8 cellular contexts compared by ENCODE assay signal in the genomic region with DNA sequence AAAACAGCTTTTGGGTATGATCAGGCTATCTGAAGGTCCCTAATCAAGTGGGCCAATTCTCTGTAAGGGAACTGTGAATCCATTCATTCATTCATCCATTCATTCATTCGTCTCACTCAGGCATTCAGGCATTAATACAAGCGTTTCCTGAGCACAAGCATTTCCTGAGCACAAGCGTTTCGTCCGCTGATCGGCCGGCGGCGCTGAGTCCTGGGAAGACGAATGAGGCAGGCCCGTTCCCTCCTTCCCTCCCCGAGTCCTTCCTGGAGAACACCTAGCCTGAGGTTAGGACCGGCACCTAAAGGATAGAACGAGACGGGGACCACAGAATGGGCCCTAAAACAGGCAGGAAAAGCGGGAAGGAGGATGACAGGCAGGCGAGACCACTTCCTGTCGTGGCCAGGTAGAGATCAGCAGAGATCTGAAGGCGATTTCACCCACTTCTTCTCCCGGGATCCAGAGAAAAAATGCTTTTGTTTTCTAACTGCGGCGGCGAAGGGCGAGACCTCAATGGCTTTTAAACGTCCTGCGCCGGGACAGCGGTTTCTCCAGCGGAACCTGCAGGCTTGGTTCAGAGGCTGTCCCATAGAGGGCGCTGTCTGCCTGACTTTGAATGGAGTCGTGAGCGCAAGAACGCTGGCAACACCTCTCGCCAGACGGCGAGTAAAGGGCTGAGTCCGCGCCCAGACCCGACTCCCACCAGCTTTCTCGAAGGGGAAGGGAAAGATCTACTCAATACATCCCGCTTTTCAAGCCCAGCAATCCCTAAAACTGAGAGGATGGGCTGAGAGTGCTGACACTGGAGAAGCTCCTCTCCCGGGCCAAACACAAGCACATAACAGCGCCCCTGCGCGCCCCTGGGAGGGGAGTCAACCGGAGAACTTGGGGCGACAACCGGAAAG. TPM values are rescaled to one million over a fixed set of nuclear protein-coding genes. Genes with fewer than 3 reads are reported as not detected.
A peak's percentile ranks its signal among the peaks of the same experiment; 100 is the strongest.
DNase-seq lines count a peak whose midpoint lies in the region; ATAC-seq and TF ChIP-seq lines count a peak whose summit lies in the region.

No MANE protein-coding gene starts in this region.

- ATAC-seq in RWPE2 (ENCODE audit: low read depth): peak; percentile 71

- peak overlapping the region; percentile 56 for H3K4me3 ChIP-seq in HUES48 (ENCODE audit: low read depth, low read length)
- H3K4me3 ChIP-seq in RWPE2 (ENCODE audit: severe bottlenecking): no peak overlapping the region
- peak overlapping the region; percentile 13 for H3K4me3 ChIP-seq in suprapubic skin

- H3K27me3 Mint-ChIP-seq in osteocyte (ENCODE audit: unreplicated experiment): peaks cover 80% of the 10 kb centered on the region

- H3K27ac ChIP-seq in HUES48 (ENCODE audit: low read depth, low read length): no peak overlapping the region
- no peak overlapping the region for H3K27ac ChIP-seq in RWPE2 (ENCODE audit: poor library complexity, severe bottlenecking)
- H3K27ac ChIP-seq in suprapubic skin: no peak overlapping the region

- H3K9ac ChIP-seq in HUES48 (ENCODE audit: low read depth, low read length): no peak overlapping the region

- H3K27me3 ChIP-seq in HUES48 (ENCODE audit: control insufficient read depth, insufficient read depth, low read length) (peaks cover 98% of the 10 kb centered on the region), RWPE2 (ENCODE audit: insufficient read depth, poor library complexity, severe bottlenecking) (peaks cover 70% of the 10 kb centered on the region), suprapubic skin (peaks cover 100% of the 10 kb centered on the region)

- no peaks in the 10 kb centered on the region for H3K36me3 Mint-ChIP-seq in osteocyte (ENCODE audit: unreplicated experiment)

- H3K27ac Mint-ChIP-seq in osteocyte (ENCODE audit: unreplicated experiment): no peak overlapping the region

- H3K36me3 ChIP-seq in HUES48 (ENCODE audit: control insufficient read depth, insufficient read depth, low read length): no peaks in the 10 kb centered on the region
- no peaks in the 10 kb centered on the region for H3K36me3 ChIP-seq in RWPE2 (ENCODE audit: low read depth)
- no peaks in the 10 kb centered on the region for H3K36me3 ChIP-seq in suprapubic skin

- H3K9me3 ChIP-seq in HUES48 (ENCODE audit: control insufficient read depth, insufficient read depth, low read length) (no peaks in the 10 kb centered on the region), RWPE2 (ENCODE audit: severe bottlenecking) (no peaks in the 10 kb centered on the region), suprapubic skin (no peaks in the 10 kb centered on the region)

- no peak for TF ChIP-seq EP300 in suprapubic skin (IDR thresholded peaks at IDR 0.05)

- TF ChIP-seq POLR2A in suprapubic skin (IDR thresholded peaks at IDR 0.05): no peak

- H3K4me1 ChIP-seq in HUES48 (ENCODE audit: control insufficient read depth, insufficient read depth, low read length) (peaks cover 19% of the 10 kb centered on the region), RWPE2 (ENCODE audit: insufficient read depth, poor library complexity, severe bottlenecking) (no peaks in the 10 kb centered on the region), suprapubic skin (peaks cover 52% of the 10 kb centered on the region)

- H3K4me3 Mint-ChIP-seq in osteocyte (ENCODE audit: unreplicated experiment): peak overlapping the region; percentile 70

- no peaks in the 10 kb centered on the region for H3K9me3 Mint-ChIP-seq in osteocyte (ENCODE audit: unreplicated experiment)

- TF ChIP-seq CTCF in RWPE2 (IDR thresholded peaks at IDR 0.05; ENCODE audit: poor library complexity, severe bottlenecking) (peak; percentile 87), osteocyte (IDR thresholded peaks at IDR 0.05) (peak; percentile 97), suprapubic skin (IDR thresholded peaks at IDR 0.05) (peak; percentile 72 to 93)

- DNase-seq in NCI-H2081 (lab: John Stamatoyannopoulos, UW) (peak; percentile 63 to 65), NCI-H2081 treated with DMSO at 0.1 percent for 48 hours (lab: John Stamatoyannopoulos, UW) (no peak), RWPE2 (ENCODE audit: low spot score) (peak; percentile 76), glomerular visceral epithelial cell (ENCODE audit: extremely low spot score) (peak; percentile 73), osteocyte (ENCODE audit: extremely low spot score, unreplicated experiment) (peak; percentile 93), suprapubic skin (ENCODE audit: low spot score in 2 of 2) (peak; percentile 86 to 92)
- peak; percentile 87 for DNase-seq in activated naive CD4-positive, alpha-beta T cell treated with Interleukin-2 at 50 U/mL for 16 hours

- peaks cover 32% of the 10 kb centered on the region for H3K4me1 Mint-ChIP-seq in osteocyte (ENCODE audit: unreplicated experiment)

- 6% methylated on average over 44 of the region's 48 CpGs for WGBS in suprapubic skin

RNA-seq across cellular contexts. Expression of a gene that starts 2.9 kb away (rescaled TPM):
- total RNA-seq in osteocyte (not detected in 2 replicates), suprapubic skin (not detected)

RNA-seq across cellular contexts. Expression of a gene that starts 15.1 kb away (rescaled TPM):
- total RNA-seq in osteocyte (not detected in 2 replicates), suprapubic skin (not detected)

RNA-seq across cellular contexts. Expression of a gene that starts 21.4 kb away (rescaled TPM):
- total RNA-seq in osteocyte (84.4 and 97.0 TPM in 2 replicates), suprapubic skin (100 to 1,000 TPM in 1 of 4 donors, 10 to 100 TPM in 3; 87.3 to 134 (median 91.3) TPM)
